ENCODE assay signal across 8 cellular contexts in the genomic region with DNA sequence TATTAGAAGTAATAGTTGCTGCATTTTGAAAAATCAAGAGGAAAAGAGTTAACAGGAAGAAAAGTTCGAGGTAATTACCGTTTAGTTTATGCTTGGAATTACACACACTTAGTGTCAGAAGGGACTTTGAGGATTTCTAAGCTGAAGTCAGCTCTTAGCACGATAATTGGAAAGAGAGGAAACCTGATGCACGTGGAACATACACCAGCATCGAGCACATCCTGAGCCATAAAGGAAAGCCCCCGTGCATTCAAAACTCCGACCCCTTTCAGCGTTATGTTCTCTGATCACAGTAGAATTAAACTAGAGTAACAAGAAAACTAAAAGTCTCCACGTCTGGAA. TPM values are rescaled to one million over a fixed set of nuclear protein-coding genes. Genes with fewer than 3 reads are reported as not detected.
DNase-seq lines count a peak whose midpoint lies in the region; ATAC-seq and TF ChIP-seq lines count a peak whose summit lies in the region.

No MANE protein-coding gene starts in this region.

- intact Hi-C loops in dendritic cell treated with granulocyte-macrophage colony-stimulating factor and Interleukin-4, amounts not matched to agents 40 ng/mL and 50 ng/mL, for 4 days (cut with micrococcal nuclease) = loop anchor here (10.0 kb wide), 1 partner anchor 1255 kb away; a partner anchor contains a TSS

- H3K36me3 ChIP-seq in Loucy (ENCODE audit: insufficient read depth, low read length) = no peaks in the 10 kb centered on the region
- no peaks in the 10 kb centered on the region for H3K36me3 ChIP-seq in neural progenitor cell

- peak overlapping the region; percentile 52 for H3K4me3 ChIP-seq in GM12864 (ENCODE audit: low read depth, low read length)
- H3K4me3 ChIP-seq in Loucy (ENCODE audit: low read length, poor library complexity, severe bottlenecking) = peak overlapping the region; percentile 97
- H3K4me3 ChIP-seq in neural progenitor cell = peak overlapping the region; percentile 79

- peak; percentile 7 for ATAC-seq in GM21576 (IDR thresholded peaks at IDR 0.05; ENCODE audit: unreplicated experiment)

- H3K4me1 Mint-ChIP-seq in dendritic cell treated with granulocyte-macrophage colony-stimulating factor and Interleukin-4, amounts not matched to agents 40 ng/mL and 50 ng/mL, for 4 days (ENCODE audit: low read depth) = peaks cover 34% of the 10 kb centered on the region
- peaks cover 18% of the 10 kb centered on the region for H3K4me1 Mint-ChIP-seq in neural progenitor cell

- H4K20me1 ChIP-seq in Loucy (ENCODE audit: insufficient read depth, low read length, poor library complexity, severe bottlenecking) (peaks cover 7% of the 10 kb centered on the region), neural progenitor cell (ENCODE audit: low read depth) (peaks cover 18% of the 10 kb centered on the region)

- peak overlapping the region; percentile 85 for H3K4me3 Mint-ChIP-seq in dendritic cell treated with granulocyte-macrophage colony-stimulating factor and Interleukin-4, amounts not matched to agents 40 ng/mL and 50 ng/mL, for 4 days
- peak overlapping the region; percentile 84 for H3K4me3 Mint-ChIP-seq in neural progenitor cell

- no peaks in the 10 kb centered on the region for H3K9me3 Mint-ChIP-seq in dendritic cell treated with granulocyte-macrophage colony-stimulating factor and Interleukin-4, amounts not matched to agents 40 ng/mL and 50 ng/mL, for 4 days
- no peaks in the 10 kb centered on the region for H3K9me3 Mint-ChIP-seq in neural progenitor cell

- H2AFZ ChIP-seq in Loucy (ENCODE audit: low read length) (peak overlapping the region; percentile 99), neural progenitor cell (replicated peaks) (peak overlapping the region; percentile 96)

- no peak overlapping the region for H3K27ac ChIP-seq in neural progenitor cell

- H3F3A ChIP-seq in Loucy (ENCODE audit: low read depth) = no peaks in the 10 kb centered on the region
- H3F3A ChIP-seq in neural progenitor cell (ENCODE audit: low read depth) = peaks cover 4% of the 10 kb centered on the region

- peaks cover 50% of the 10 kb centered on the region for H3K79me2 ChIP-seq in Loucy (ENCODE audit: insufficient read depth, low read length)
- H3K79me2 ChIP-seq in neural progenitor cell (ENCODE audit: low read depth) = peaks cover 38% of the 10 kb centered on the region

- H3K4me1 ChIP-seq in Loucy (ENCODE audit: insufficient read depth, low read length, poor library complexity, severe bottlenecking) (peaks cover 49% of the 10 kb centered on the region), neural progenitor cell (peaks cover 25% of the 10 kb centered on the region)

- H3K9me3 ChIP-seq in Loucy (ENCODE audit: insufficient read depth, low read depth, low read length) (no peaks in the 10 kb centered on the region), neural progenitor cell (ENCODE audit: low read depth) (no peaks in the 10 kb centered on the region)

- H3K27me3 Mint-ChIP-seq in dendritic cell treated with granulocyte-macrophage colony-stimulating factor and Interleukin-4, amounts not matched to agents 40 ng/mL and 50 ng/mL, for 4 days = peaks cover 11% of the 10 kb centered on the region
- peaks cover 3% of the 10 kb centered on the region for H3K27me3 Mint-ChIP-seq in neural progenitor cell (ENCODE audit: insufficient read depth, low read depth)

- peak overlapping the region; percentile 75 for H3K27ac Mint-ChIP-seq in dendritic cell treated with granulocyte-macrophage colony-stimulating factor and Interleukin-4, amounts not matched to agents 40 ng/mL and 50 ng/mL, for 4 days
- no peak overlapping the region for H3K27ac Mint-ChIP-seq in neural progenitor cell

- H3K9ac ChIP-seq in Loucy (ENCODE audit: low read depth, low read length, poor library complexity, severe bottlenecking) = peak overlapping the region; percentile 89
- H3K9ac ChIP-seq in neural progenitor cell = no peak overlapping the region

- peak overlapping the region; percentile 93 for H3K4me2 ChIP-seq in Loucy (ENCODE audit: low read depth, low read length, poor library complexity, severe bottlenecking)
- peak overlapping the region; percentile 98 for H3K4me2 ChIP-seq in neural progenitor cell

- DNase-seq in GM12864 (ENCODE audit: low read depth) (no peak), neural progenitor cell (ENCODE audit: low spot score) (peak; percentile 21), SKM-1 treated with dmso at 0.1 percent for 144 hours (lab: John Stamatoyannopoulos, UW; ENCODE audit: unreplicated experiment) (no peak), UCSD-AML1 (lab: John Stamatoyannopoulos, UW; ENCODE audit: unreplicated experiment) (no peak)
- no peak for DNase-seq in stimulated activated CD4-positive, alpha-beta T cell treated with anti-CD3 and anti-CD28 coated beads, Interleukin-4, amount 100 ng/mL, for 1 hour

- H3K36me3 Mint-ChIP-seq in dendritic cell treated with granulocyte-macrophage colony-stimulating factor and Interleukin-4, amounts not matched to agents 40 ng/mL and 50 ng/mL, for 4 days (ENCODE audit: low read depth) = no peaks in the 10 kb centered on the region
- H3K36me3 Mint-ChIP-seq in neural progenitor cell = peaks cover 5% of the 10 kb centered on the region

- TF ChIP-seq CTCF in GM12864 (IDR thresholded peaks at IDR 0.05; ENCODE audit: low read depth, low read length, missing control alignments) (no peak), Loucy (conservative IDR thresholded peaks at IDR 0.05; ENCODE audit: low read length) (no peak), neural progenitor cell (IDR thresholded peaks at IDR 0.05) (no peak)

- H3K27me3 ChIP-seq in Loucy (ENCODE audit: insufficient read depth, low read length, poor library complexity, severe bottlenecking) = no peaks in the 10 kb centered on the region
- H3K27me3 ChIP-seq in neural progenitor cell = peaks cover 11% of the 10 kb centered on the region

- no peaks in the 10 kb centered on the region for H3K9me2 ChIP-seq in Loucy (replicated peaks; ENCODE audit: low read depth, low read length)

RNA-seq across cellular contexts. Expression of a gene that starts 0.4 kb away (rescaled TPM):
- 59.4 and 80.8 TPM in 2 replicates for total RNA-seq in neural progenitor cell (ENCODE audit: low replicate concordance)
